ENCODE assay signal across 25 cellular contexts in genomic region chr3:53713626-53714025, GRCh38.
"Had no signal": no experiment of that assay in that cellular context is flagged by ENCODE, and none has a peak within 500 bp of the region (broad histone marks: within the 10 kb centered on the region; RNA-seq: fewer than 3 reads in every experiment).

No MANE protein-coding gene starts in this region.

- H3K9me3 ChIP-seq: ascending aorta, breast epithelium, esophagus squamous epithelium, gastroesophageal sphincter had no signal

- H3K4me1 ChIP-seq: ascending aorta, breast epithelium had no signal

- H3K36me3 ChIP-seq: ascending aorta, breast epithelium, esophagus squamous epithelium, gastroesophageal sphincter had no signal

- DNase-seq: activated CD4-positive, alpha-beta T cell treated with anti-CD3 and anti-CD28 coated beads, Interleukin-2, amount 10 ng/mL, durations not matched to agents 24 days and 14 days; activated CD4-positive, CD25-positive, alpha-beta regulatory T cell; activated CD4-positive, CD25-positive, alpha-beta regulatory T cell treated with anti-CD3 and anti-CD28 coated beads, Interleukin-2, amount 50 U/mL, for 72 hours; activated CD8-positive, alpha-beta memory T cell treated with anti-CD3 and anti-CD28 coated beads, Interleukin-2, amount 10 ng/mL, durations not matched to agents 7 days and 5 days; activated CD8-positive, alpha-beta memory T cell treated with anti-CD3 and anti-CD28 coated beads, Interleukin-2, amount 50 U/mL, for 4 hours; activated CD8-positive, alpha-beta T cell treated with anti-CD3 and anti-CD28 coated beads, Interleukin-2, amount 10 ng/mL, durations not matched to agents 7 days and 5 days; activated gamma-delta T cell; activated naive CD4-positive, alpha-beta T cell; activated naive CD4-positive, alpha-beta T cell treated with anti-CD3 and anti-CD28 coated beads, Interleukin-2, amount 10 ng/mL, durations not matched to agents 7 days and 5 days; activated naive CD8-positive, alpha-beta T cell treated with anti-CD3 and anti-CD28 coated beads, Interleukin-2, amount 10 ng/mL, durations not matched to agents 7 days and 5 days; activated T-cell treated with anti-CD3 and anti-CD28 coated beads, Interleukin-2, amount 50 U/mL, for 1 hour; activated T-cell treated with anti-CD3 and anti-CD28 coated beads, Interleukin-2, amount 50 U/mL, for 48 hours; caudate nucleus; cortex of kidney; dermis blood vessel endothelial cell; effector CD4-positive, alpha-beta T cell; effector memory CD8-positive, alpha-beta T cell; esophagus squamous epithelium; foreskin melanocyte had no signal

- ATAC-seq: activated CD4-positive, alpha-beta T cell treated with anti-CD3 and anti-CD28 coated beads for 36 hours; activated CD8-positive, alpha-beta memory T cell treated with anti-CD3 and anti-CD28 coated beads, Interleukin-2, amount 10 ng/mL, durations not matched to agents 7 days and 5 days; activated CD8-positive, alpha-beta T cell treated with anti-CD3 and anti-CD28 coated beads, Interleukin-2, amount 10 ng/mL, durations not matched to agents 7 days and 5 days; activated naive CD4-positive, alpha-beta T cell treated with anti-CD3 and anti-CD28 coated beads, Interleukin-2, amount 50 U/mL, for 72 hours; effector memory CD8-positive, alpha-beta T cell; gastroesophageal sphincter had no signal

- H3K27me3 ChIP-seq: ascending aorta, breast epithelium, gastroesophageal sphincter had no signal

- H3K4me3 ChIP-seq: ascending aorta, breast epithelium, esophagus squamous epithelium, gastroesophageal sphincter had no signal

- H3K27ac ChIP-seq: ascending aorta, breast epithelium, epithelial cell of prostate, esophagus squamous epithelium, gastroesophageal sphincter had no signal
